Comparison of ENCODE assay signal across 8 cellular contexts in genomic region chr1:152047607-152047953, GRCh38. TPM values are rescaled to one million over a fixed set of nuclear protein-coding genes. Genes with fewer than 3 reads are reported as not detected.
A peak's percentile ranks its signal among the peaks of the same experiment; 100 is the strongest.
DNase-seq lines count a peak whose midpoint lies in the region; ATAC-seq and TF ChIP-seq lines count a peak whose summit lies in the region.

No MANE protein-coding gene starts in this region.

- H3K4me1 ChIP-seq in HUES6 (ENCODE audit: control insufficient read depth, insufficient read depth, low read length) (peaks cover 45% of the 10 kb centered on the region), ascending aorta (peaks cover 3 to 18% of the 10 kb centered on the region in 2 donors), suprapubic skin (peaks cover 62% of the 10 kb centered on the region)

- H3K36me3 ChIP-seq in HUES6 (ENCODE audit: control insufficient read depth, insufficient read depth, low read length) (no peaks in the 10 kb centered on the region), ascending aorta (no peaks in the 10 kb centered on the region), suprapubic skin (no peaks in the 10 kb centered on the region)

- H3K4me3 ChIP-seq in HUES6 (ENCODE audit: low read depth, low read length) (peak overlapping the region; percentile 34; the same call in 1 of the 2 replicates), ascending aorta (peak overlapping the region; percentile 32), suprapubic skin (peak overlapping the region; percentile 29)

- no peak for ATAC-seq in GM19452 (IDR thresholded peaks at IDR 0.05; ENCODE audit: unreplicated experiment)

- in situ Hi-C loops in GM13977 (cut with MboI; ENCODE audit: low pct_unique_long_range_greater_than_20kb, low sequenced_read_pairs, unreplicated experiment): no loop called here

- intact Hi-C loops in ascending aorta (cut with DNase I): loop anchor here (10.0 kb wide), 1 partner anchor 433 kb away; the partner anchor contains the start of gene SNX27

- no peak for TF ChIP-seq EP300 in suprapubic skin (IDR thresholded peaks at IDR 0.05)

- H3K9me3 ChIP-seq in HUES6 (ENCODE audit: control insufficient read depth, insufficient read depth, low read depth, low read length) (no peaks in the 10 kb centered on the region), ascending aorta (no peaks in the 10 kb centered on the region), suprapubic skin (no peaks in the 10 kb centered on the region)

- H3K27me3 ChIP-seq in HUES6 (ENCODE audit: control insufficient read depth, insufficient read depth, low read length): peaks cover 3% of the 10 kb centered on the region; the same call in 1 of the 2 replicates
- no peaks in the 10 kb centered on the region for H3K27me3 ChIP-seq in ascending aorta
- no peaks in the 10 kb centered on the region for H3K27me3 ChIP-seq in suprapubic skin

- 2% methylated on average over 5 of the region's 5 CpGs for WGBS in suprapubic skin

- peak overlapping the region; percentile 76 for H3K9ac ChIP-seq in HUES6 (ENCODE audit: low read length)

- peak overlapping the region; percentile 87 for H3K27ac ChIP-seq in C4-2B
- H3K27ac ChIP-seq in HUES6 (ENCODE audit: low read depth, low read length): peak overlapping the region; percentile 82
- peak overlapping the region; percentile 93 to 96 for H3K27ac ChIP-seq in ascending aorta
- H3K27ac ChIP-seq in suprapubic skin: peak overlapping the region; percentile 96

- DNase-seq in ascending aorta (ENCODE audit: low spot score in 2 of 2): peak; percentile 58 to 89
- DNase-seq in kidney glomerular epithelial cell (lab: John Stamatoyannopoulos, UW): peak; percentile 95
- DNase-seq in suprapubic skin (ENCODE audit: low spot score in 2 of 2): peak; percentile 82 to 86
- no peak for DNase-seq in midbrain (lab: John Stamatoyannopoulos, UW)
- DNase-seq in GM13977 (ENCODE audit: low spot score): no peak

- TF ChIP-seq CTCF in C4-2B (conservative IDR thresholded peaks at IDR 0.05) (no peak), ascending aorta (IDR thresholded peaks at IDR 0.05) (no peak), suprapubic skin (IDR thresholded peaks at IDR 0.05) (no peak), GM13977 (IDR thresholded peaks at IDR 0.05; ENCODE audit: extremely low read depth, insufficient read depth, missing control alignments) (no peak)

- no peak for TF ChIP-seq POLR2A in suprapubic skin (IDR thresholded peaks at IDR 0.05)

RNA-seq across cellular contexts. Expression of gene S100A11, which starts 10.8 kb away (rescaled TPM):
- 442 TPM for total RNA-seq in ascending aorta
- 100 to 1,000 TPM; 431 to 722 (median 606) TPM for total RNA-seq in suprapubic skin

RNA-seq across cellular contexts. Expression of gene TCHHL1, which starts 41.3 kb away (rescaled TPM):
- total RNA-seq in ascending aorta: not detected
- 1 to 10 TPM in 3 of 4 donors, not detected in 1; 1.7 to 4.4 (median 3.3) TPM for total RNA-seq in suprapubic skin

RNA-seq across cellular contexts. Expression of gene S100A10, which starts 53.9 kb away (rescaled TPM):
- total RNA-seq in ascending aorta (25.8 TPM), suprapubic skin (100 to 1,000 TPM; 109 to 247 (median 171) TPM)

Comparison
In these comparisons a context has a peak if more than half of its experiments do, and no peak if none do; other contexts are left out.
1. DNase-seq: peak in ascending aorta (2 of 2), kidney glomerular epithelial cell (single experiment) and suprapubic skin (2 of 2); none in midbrain (single experiment) and GM13977 (single experiment).
2. Peak in every context shown above with its lines, with median percentiles within 50 percentile points of each other: H3K27ac ChIP-seq and H3K4me3 ChIP-seq.